ENCODE assay signal across 1 cellular context in the genomic region with DNA sequence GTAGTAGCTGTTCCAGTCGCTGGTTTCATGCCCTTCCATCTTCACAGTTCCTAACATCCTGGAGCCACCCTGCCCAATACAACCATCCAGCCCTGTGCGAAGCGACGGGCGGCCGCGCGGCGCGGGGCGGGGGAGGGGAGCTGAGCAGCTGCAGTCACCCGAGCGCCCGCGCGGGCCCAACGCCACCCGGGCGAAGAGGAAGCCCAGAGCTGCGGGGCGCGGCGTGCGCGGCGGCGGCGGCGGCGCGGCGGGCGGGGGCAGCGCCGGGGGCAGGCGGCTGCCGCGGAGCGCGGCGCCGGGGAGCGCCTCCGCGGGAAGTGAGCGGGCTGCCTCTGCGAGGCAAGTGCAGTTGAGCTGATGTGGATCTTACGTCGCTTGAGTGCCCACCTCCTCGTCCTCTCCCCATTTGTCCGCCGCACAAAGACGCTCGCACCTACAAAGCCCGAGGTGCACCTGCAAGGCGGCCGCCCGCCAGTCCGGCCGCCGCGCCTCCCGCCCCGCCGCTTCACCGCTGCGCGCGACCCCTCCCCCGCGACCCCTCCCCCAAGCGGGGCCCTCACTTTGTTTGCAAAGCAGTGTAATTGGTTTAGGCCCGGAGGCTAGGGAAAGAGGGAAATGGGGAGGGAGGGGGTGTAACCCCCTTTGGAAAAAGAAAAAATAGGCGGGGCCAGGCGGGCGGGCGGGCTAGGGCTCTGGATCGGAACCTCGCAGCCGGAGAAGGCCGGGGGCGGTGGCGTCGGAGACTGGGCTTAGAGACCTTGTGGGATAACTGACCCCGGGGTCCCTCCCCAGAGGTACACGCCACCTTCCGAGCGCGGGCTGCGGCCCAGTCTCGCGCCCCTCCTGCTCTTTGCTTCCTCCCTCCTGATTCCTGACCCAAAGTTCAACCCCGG.
A peak's percentile ranks its signal among the peaks of the same experiment; 100 is the strongest.
TF ChIP-seq lines count a peak whose summit lies in the region.

A gene (minus strand): TSS at position 334 of the 893 bp plus-strand sequence. CDS start 277 bp downstream, at position 57.
A gene with protein sequence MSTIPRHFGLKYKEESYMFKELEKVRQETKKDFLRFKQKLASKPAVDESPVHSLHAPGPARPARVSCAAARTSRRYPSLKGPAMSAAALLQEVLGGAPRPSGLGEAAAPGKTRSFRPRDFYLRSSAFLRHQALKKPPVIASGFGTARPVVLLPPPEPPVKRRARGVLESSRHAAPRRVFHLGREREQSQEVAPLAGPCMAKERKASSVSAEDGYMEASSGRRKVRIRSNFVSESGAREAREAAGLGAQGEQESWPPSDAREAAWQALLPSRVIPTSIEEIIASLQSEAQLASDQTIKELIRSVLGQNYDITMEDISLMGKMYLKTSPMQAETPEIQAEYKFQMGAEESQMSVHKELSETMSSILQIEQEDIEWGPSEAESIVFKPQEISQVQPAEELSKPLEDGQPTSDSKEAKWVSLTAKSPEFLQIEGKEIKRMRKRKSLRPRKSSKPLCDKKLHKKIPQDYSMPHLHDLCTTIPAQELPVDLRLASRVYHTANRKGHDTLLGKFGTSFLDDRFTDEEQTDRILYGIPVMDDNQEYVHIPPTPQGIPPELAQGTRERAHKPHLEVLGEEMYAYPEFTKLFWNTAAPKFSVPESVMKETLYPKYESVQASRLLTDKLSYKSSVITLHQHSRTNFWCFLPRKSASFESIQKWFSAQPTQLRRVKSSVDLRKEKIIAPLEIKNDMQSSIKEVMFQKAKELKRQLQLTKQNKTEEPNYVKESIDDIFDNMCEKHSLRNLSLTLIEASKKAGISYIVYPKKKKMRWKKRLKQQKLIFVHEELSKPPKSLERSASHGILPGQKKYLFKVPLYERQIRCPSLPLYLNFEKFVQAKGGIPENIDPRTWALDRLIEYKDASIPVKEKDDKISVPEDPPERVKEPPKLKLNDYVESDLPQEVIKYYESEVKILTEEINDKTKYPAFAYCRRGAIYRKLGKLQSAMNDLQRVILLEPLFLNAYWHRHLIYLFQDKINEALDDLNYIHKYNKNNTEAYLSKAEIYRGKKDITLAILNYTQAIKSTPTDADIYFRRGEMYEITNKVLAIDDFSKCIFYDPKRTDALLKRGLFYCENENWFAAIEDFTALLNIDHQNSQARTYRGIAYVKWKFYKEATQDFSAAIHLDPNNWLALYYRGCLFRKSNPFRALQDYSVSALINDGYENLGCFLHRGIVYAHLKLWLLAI (N-terminal part only) (plus strand): TSS at position 714 of the 893 bp plus-strand sequence. CDS start 26,436 bp downstream, outside the sequence.

TF ChIP-seq in HepG2, 621 proteins besides CTCF, POLR2A, EP300 and RAD21 (continued from another document and continues in another):
- peak; percentile 62; the same call in 1 of the 2 replicates for TF ChIP-seq SALL2 (CRISPR knock-in tag; IDR thresholded peaks at IDR 0.05)
- TF ChIP-seq, protein P1, sequence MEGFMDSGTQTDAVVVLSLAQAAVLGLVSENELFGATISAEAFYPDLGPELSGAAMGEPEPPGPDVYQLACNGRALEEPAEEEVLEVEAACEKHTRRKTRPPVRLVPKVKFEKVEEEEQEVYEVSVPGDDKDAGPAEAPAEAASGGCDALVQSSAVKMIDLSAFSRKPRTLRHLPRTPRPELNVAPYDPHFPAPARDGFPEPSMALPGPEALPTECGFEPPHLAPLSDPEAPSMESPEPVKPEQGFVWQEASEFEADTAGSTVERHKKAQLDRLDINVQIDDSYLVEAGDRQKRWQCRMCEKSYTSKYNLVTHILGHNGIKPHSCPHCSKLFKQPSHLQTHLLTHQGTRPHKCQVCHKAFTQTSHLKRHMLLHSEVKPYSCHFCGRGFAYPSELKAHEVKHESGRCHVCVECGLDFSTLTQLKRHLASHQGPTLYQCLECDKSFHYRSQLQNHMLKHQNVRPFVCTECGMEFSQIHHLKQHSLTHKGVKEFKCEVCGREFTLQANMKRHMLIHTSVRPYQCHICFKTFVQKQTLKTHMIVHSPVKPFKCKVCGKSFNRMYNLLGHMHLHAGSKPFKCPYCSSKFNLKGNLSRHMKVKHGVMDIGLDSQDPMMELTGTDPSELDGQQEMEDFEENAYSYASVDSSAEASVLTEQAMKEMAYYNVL (CRISPR knock-in tag; IDR thresholded peaks at IDR 0.05; ENCODE audit: borderline replicate concordance) = peak; percentile 15; the same call in 1 of the 2 replicates
- no peak for TF ChIP-seq ZBTB3 (CRISPR knock-in tag; IDR thresholded peaks at IDR 0.05; ENCODE audit: borderline replicate concordance, low read depth)
- TF ChIP-seq ZFY (CRISPR knock-in tag; IDR thresholded peaks at IDR 0.05) = peak; percentile 44
- 0 out of 2 replicates have a peak, but pooled peaks have one; percentile 3 for TF ChIP-seq ZNF670 (CRISPR knock-in tag; IDR thresholded peaks at IDR 0.05; ENCODE audit: borderline replicate concordance)
- TF ChIP-seq, protein P2, sequence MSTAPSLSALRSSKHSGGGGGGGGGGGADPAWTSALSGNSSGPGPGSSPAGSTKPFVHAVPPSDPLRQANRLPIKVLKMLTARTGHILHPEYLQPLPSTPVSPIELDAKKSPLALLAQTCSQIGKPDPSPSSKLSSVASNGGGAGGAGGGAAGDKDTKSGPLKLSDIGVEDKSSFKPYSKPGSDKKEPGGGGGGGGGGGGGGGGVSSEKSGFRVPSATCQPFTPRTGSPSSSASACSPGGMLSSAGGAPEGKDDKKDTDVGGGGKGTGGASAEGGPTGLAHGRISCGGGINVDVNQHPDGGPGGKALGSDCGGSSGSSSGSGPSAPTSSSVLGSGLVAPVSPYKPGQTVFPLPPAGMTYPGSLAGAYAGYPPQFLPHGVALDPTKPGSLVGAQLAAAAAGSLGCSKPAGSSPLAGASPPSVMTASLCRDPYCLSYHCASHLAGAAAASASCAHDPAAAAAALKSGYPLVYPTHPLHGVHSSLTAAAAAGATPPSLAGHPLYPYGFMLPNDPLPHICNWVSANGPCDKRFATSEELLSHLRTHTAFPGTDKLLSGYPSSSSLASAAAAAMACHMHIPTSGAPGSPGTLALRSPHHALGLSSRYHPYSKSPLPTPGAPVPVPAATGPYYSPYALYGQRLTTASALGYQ (CRISPR knock-in tag; IDR thresholded peaks at IDR 0.05) = peak; percentile 68; the same call in 1 of the 2 replicates
- TF ChIP-seq ETV5 (CRISPR knock-in tag; IDR thresholded peaks at IDR 0.05; ENCODE audit: borderline replicate concordance) = peak; percentile 1
- TF ChIP-seq EED (CRISPR knock-in tag; IDR thresholded peaks at IDR 0.05) = no peak; the same call in none of the 2 replicates
- TF ChIP-seq ZNF496 (CRISPR knock-in tag; IDR thresholded peaks at IDR 0.05; ENCODE audit: insufficient replicate concordance) = no peak
- TF ChIP-seq SMAD3 (CRISPR knock-in tag; IDR thresholded peaks at IDR 0.05) = peak; percentile 73
- no peak for TF ChIP-seq DPF2 (CRISPR knock-in tag; IDR thresholded peaks at IDR 0.05; ENCODE audit: borderline replicate concordance, low read depth)
- TF ChIP-seq, protein P3, sequence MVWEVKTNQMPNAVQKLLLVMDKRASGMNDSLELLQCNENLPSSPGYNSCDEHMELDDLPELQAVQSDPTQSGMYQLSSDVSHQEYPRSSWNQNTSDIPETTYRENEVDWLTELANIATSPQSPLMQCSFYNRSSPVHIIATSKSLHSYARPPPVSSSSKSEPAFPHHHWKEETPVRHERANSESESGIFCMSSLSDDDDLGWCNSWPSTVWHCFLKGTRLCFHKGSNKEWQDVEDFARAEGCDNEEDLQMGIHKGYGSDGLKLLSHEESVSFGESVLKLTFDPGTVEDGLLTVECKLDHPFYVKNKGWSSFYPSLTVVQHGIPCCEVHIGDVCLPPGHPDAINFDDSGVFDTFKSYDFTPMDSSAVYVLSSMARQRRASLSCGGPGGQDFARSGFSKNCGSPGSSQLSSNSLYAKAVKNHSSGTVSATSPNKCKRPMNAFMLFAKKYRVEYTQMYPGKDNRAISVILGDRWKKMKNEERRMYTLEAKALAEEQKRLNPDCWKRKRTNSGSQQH (CRISPR knock-in tag; IDR thresholded peaks at IDR 0.05; ENCODE audit: low read depth) = 0 out of 2 replicates have a peak, but pooled peaks have one; percentile 71
- TF ChIP-seq, protein P4, sequence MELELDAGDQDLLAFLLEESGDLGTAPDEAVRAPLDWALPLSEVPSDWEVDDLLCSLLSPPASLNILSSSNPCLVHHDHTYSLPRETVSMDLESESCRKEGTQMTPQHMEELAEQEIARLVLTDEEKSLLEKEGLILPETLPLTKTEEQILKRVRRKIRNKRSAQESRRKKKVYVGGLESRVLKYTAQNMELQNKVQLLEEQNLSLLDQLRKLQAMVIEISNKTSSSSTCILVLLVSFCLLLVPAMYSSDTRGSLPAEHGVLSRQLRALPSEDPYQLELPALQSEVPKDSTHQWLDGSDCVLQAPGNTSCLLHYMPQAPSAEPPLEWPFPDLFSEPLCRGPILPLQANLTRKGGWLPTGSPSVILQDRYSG (CRISPR knock-in tag; IDR thresholded peaks at IDR 0.05) = no peak; the same call in 1 of the 2 replicates
- no peak for TF ChIP-seq ZNF672 (CRISPR knock-in tag; IDR thresholded peaks at IDR 0.05)
- peak; percentile 35; the same call in 1 of the 2 replicates for TF ChIP-seq IRF2 (CRISPR knock-in tag; IDR thresholded peaks at IDR 0.05)
- no peak for TF ChIP-seq ZC3H13 (CRISPR knock-in tag; IDR thresholded peaks at IDR 0.05)
- TF ChIP-seq CHD4 (IDR thresholded peaks at IDR 0.05; ENCODE audit: borderline replicate concordance, low read length) = no peak
- TF ChIP-seq CEBPG (CRISPR knock-in tag; IDR thresholded peaks at IDR 0.05) = no peak; the same call in 1 of the 2 replicates
- no peak for TF ChIP-seq NR2F6 (IDR thresholded peaks at IDR 0.05)
- peak; percentile 30; the same call in 1 of the 2 replicates for TF ChIP-seq NR2F6 (CRISPR knock-in tag; IDR thresholded peaks at IDR 0.05)
- TF ChIP-seq, protein P5, sequence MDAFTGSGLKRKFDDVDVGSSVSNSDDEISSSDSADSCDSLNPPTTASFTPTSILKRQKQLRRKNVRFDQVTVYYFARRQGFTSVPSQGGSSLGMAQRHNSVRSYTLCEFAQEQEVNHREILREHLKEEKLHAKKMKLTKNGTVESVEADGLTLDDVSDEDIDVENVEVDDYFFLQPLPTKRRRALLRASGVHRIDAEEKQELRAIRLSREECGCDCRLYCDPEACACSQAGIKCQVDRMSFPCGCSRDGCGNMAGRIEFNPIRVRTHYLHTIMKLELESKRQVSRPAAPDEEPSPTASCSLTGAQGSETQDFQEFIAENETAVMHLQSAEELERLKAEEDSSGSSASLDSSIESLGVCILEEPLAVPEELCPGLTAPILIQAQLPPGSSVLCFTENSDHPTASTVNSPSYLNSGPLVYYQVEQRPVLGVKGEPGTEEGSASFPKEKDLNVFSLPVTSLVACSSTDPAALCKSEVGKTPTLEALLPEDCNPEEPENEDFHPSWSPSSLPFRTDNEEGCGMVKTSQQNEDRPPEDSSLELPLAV (CRISPR knock-in tag; conservative IDR thresholded peaks at IDR 0.05; ENCODE audit: low read depth) = no peak
- TF ChIP-seq XRCC5 (optimal IDR thresholded peaks at IDR 0.05; ENCODE audit: low read length) = no peak
- TF ChIP-seq, protein P6, sequence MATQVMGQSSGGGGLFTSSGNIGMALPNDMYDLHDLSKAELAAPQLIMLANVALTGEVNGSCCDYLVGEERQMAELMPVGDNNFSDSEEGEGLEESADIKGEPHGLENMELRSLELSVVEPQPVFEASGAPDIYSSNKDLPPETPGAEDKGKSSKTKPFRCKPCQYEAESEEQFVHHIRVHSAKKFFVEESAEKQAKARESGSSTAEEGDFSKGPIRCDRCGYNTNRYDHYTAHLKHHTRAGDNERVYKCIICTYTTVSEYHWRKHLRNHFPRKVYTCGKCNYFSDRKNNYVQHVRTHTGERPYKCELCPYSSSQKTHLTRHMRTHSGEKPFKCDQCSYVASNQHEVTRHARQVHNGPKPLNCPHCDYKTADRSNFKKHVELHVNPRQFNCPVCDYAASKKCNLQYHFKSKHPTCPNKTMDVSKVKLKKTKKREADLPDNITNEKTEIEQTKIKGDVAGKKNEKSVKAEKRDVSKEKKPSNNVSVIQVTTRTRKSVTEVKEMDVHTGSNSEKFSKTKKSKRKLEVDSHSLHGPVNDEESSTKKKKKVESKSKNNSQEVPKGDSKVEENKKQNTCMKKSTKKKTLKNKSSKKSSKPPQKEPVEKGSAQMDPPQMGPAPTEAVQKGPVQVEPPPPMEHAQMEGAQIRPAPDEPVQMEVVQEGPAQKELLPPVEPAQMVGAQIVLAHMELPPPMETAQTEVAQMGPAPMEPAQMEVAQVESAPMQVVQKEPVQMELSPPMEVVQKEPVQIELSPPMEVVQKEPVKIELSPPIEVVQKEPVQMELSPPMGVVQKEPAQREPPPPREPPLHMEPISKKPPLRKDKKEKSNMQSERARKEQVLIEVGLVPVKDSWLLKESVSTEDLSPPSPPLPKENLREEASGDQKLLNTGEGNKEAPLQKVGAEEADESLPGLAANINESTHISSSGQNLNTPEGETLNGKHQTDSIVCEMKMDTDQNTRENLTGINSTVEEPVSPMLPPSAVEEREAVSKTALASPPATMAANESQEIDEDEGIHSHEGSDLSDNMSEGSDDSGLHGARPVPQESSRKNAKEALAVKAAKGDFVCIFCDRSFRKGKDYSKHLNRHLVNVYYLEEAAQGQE (IDR thresholded peaks at IDR 0.05; ENCODE audit: borderline replicate concordance in 1 of 2, low read depth in 1 of 2, low read length in 2 of 2) = peak in 1 of 2 experiments; percentile 68; a peak in 1 of 4 replicates
- TF ChIP-seq ZNF792 (CRISPR knock-in tag; IDR thresholded peaks at IDR 0.05) = peak; percentile 94
- peak; percentile 47; the same call in 1 of the 2 replicates for TF ChIP-seq NFYC (CRISPR knock-in tag; IDR thresholded peaks at IDR 0.05)
- no peak for TF ChIP-seq LCORL (IDR thresholded peaks at IDR 0.05)
- TF ChIP-seq LCORL (CRISPR knock-in tag; IDR thresholded peaks at IDR 0.05) = peak; percentile 58; the same call in 1 of the 2 replicates
- TF ChIP-seq ZNF329 (CRISPR knock-in tag; IDR thresholded peaks at IDR 0.05; ENCODE audit: low read depth) = peak; percentile 78
- TF ChIP-seq ZNF547 (CRISPR knock-in tag; IDR thresholded peaks at IDR 0.05) = peak; percentile 11; the same call in 1 of the 2 replicates
- TF ChIP-seq TAF1 (CRISPR knock-in tag; IDR thresholded peaks at IDR 0.05) = peak; percentile 84
- TF ChIP-seq MIER2 (CRISPR knock-in tag; IDR thresholded peaks at IDR 0.05) = no peak
- TF ChIP-seq ZSCAN22 (CRISPR knock-in tag; IDR thresholded peaks at IDR 0.05) = no peak
- TF ChIP-seq GABPB1 (CRISPR knock-in tag; IDR thresholded peaks at IDR 0.05) = 0 out of 2 replicates have a peak, but pooled peaks have one; percentile 49
- no peak for TF ChIP-seq ZFP90 (CRISPR knock-in tag; IDR thresholded peaks at IDR 0.05; ENCODE audit: borderline replicate concordance)
- TF ChIP-seq, protein P7, sequence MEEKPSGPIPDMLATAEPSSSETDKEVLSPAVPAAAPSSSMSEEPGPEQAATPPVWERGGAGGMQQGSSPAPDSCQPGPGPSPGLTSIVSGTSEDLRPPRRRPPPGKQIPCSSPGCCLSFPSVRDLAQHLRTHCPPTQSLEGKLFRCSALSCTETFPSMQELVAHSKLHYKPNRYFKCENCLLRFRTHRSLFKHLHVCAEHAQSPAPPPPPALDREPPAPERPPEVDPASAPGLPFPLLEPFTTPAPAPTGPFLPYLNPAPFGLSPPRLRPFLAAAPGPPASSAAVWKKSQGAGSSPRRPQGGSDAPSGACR (CRISPR knock-in tag; IDR thresholded peaks at IDR 0.05) = no peak
- peak; percentile 67 for TF ChIP-seq SKI (IDR thresholded peaks at IDR 0.05; ENCODE audit: partially characterized antibody)
